8 cellular contexts compared by ENCODE assay signal in the genomic region with DNA sequence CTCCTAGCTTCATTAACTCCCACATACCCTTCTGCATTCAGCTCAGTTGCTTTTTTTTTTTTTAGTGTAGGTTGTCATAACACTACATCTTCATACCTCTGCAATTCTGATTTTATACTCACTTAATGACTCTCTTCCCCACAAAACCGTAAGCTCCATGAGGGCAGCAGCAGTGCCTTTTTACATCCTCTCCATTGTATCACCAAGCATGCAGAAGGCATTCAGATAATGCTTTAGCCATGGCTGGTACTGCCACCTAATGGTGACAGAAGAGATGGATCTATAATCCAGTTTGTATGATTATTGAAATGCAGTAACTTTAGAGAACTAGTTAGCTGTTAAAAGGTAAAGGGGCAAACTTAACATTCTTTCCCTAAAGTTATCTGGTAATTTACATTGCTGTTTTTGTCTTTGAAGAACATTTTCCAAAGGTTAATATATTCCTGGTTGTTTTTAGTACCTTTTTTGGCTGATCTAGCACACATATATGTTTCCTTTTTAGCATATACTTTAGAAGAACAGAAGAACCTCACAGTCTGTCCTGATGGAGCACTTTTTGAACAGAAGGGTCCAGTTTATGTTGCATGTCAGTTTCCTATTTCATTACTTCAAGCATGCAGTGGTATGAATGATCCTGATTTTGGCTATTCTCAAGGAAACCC. TPM values are rescaled to one million over a fixed set of nuclear protein-coding genes. Genes with fewer than 3 reads are reported as not detected.
DNase-seq lines count a peak whose midpoint lies in the region; ATAC-seq and TF ChIP-seq lines count a peak whose summit lies in the region.

No MANE protein-coding gene starts in this region.

- H3K27ac ChIP-seq in SU-DHL-6 (ENCODE audit: low read depth, low read length) (no peak overlapping the region), left lung (no peak overlapping the region)

- H3K4me3 ChIP-seq in Loucy (ENCODE audit: low read length, poor library complexity, severe bottlenecking) (no peak overlapping the region), SU-DHL-6 (ENCODE audit: insufficient read depth, low read length, poor library complexity, severe bottlenecking) (no peak overlapping the region), cardiac fibroblast (replicated peaks in 1 of 2; ENCODE audit: low read depth in 2 of 2, low read length in 2 of 2) (no peak overlapping the region), left lung (no peak overlapping the region)

- no peaks in the 10 kb centered on the region for H3K4me1 ChIP-seq in Loucy (ENCODE audit: insufficient read depth, low read length, poor library complexity, severe bottlenecking)
- no peaks in the 10 kb centered on the region for H3K4me1 ChIP-seq in left lung

- H3K9me2 ChIP-seq in Loucy (replicated peaks; ENCODE audit: low read depth, low read length) (no peaks in the 10 kb centered on the region), SU-DHL-6 (replicated peaks; ENCODE audit: insufficient read depth, low read length) (no peaks in the 10 kb centered on the region)

- H3K4me2 ChIP-seq in Loucy (ENCODE audit: low read depth, low read length, poor library complexity, severe bottlenecking), result no peak overlapping the region
- H3K4me2 ChIP-seq in SU-DHL-6 (ENCODE audit: low read depth, low read length, poor library complexity, severe bottlenecking), result no peak overlapping the region

- TF ChIP-seq CTCF in Loucy (conservative IDR thresholded peaks at IDR 0.05; ENCODE audit: low read length) (peak; percentile 86), SU-DHL-6 (IDR thresholded peaks at IDR 0.05; ENCODE audit: insufficient read depth, low read length, poor library complexity, severe bottlenecking) (peak; percentile 73), cardiac fibroblast (IDR thresholded peaks at IDR 0.05; ENCODE audit: low read depth, low read length) (peak; percentile 70), left lung (IDR thresholded peaks at IDR 0.05) (peak; percentile 56 to 59)

- H3K36me3 ChIP-seq in Loucy (ENCODE audit: insufficient read depth, low read length) (peaks cover 74% of the 10 kb centered on the region; the same call in 1 of the 2 replicates), SU-DHL-6 (ENCODE audit: low read length) (peaks cover 43% of the 10 kb centered on the region), left lung (peaks cover 0 to 90% of the 10 kb centered on the region in 2 donors)

- H3F3A ChIP-seq in Loucy (ENCODE audit: low read depth), result no peaks in the 10 kb centered on the region
- H3F3A ChIP-seq in SU-DHL-6 (ENCODE audit: insufficient read depth), result 0 out of 2 replicates have a peak, but pooled peaks cover 8% of the 10 kb centered on the region

- H3K9ac ChIP-seq in Loucy (ENCODE audit: low read depth, low read length, poor library complexity, severe bottlenecking), result no peak overlapping the region
- no peak overlapping the region for H3K9ac ChIP-seq in SU-DHL-6 (ENCODE audit: low read length)

- no peak overlapping the region for H2AFZ ChIP-seq in Loucy (ENCODE audit: low read length)
- no peak overlapping the region for H2AFZ ChIP-seq in SU-DHL-6 (ENCODE audit: low read depth, low read length, severe bottlenecking)

- intact Hi-C loops in left lung (cut with DNase I), result no loop called here

- peak; percentile 35 for DNase-seq in Ammon's horn (ENCODE audit: low spot score)
- DNase-seq in cardiac fibroblast (ENCODE audit: low read depth in 2 of 2), result peak; percentile 80 to 81
- DNase-seq in left lung, result no peak
- peak; percentile 54 for DNase-seq in superior temporal gyrus (ENCODE audit: extremely low spot score)
- no peak for DNase-seq in C1 segment of cervical spinal cord (lab: John Stamatoyannopoulos, UW)

- H3K79me2 ChIP-seq in Loucy (ENCODE audit: insufficient read depth, low read length) (no peaks in the 10 kb centered on the region), SU-DHL-6 (ENCODE audit: insufficient read depth, low read length) (0 out of 2 replicates have a peak, but pooled peaks cover 4% of the 10 kb centered on the region)

- no peaks in the 10 kb centered on the region for H3K9me3 ChIP-seq in Loucy (ENCODE audit: insufficient read depth, low read depth, low read length)
- H3K9me3 ChIP-seq in SU-DHL-6 (ENCODE audit: insufficient read depth, low read length), result no peaks in the 10 kb centered on the region
- H3K9me3 ChIP-seq in left lung, result no peaks in the 10 kb centered on the region

- ATAC-seq in GM18517 (IDR thresholded peaks at IDR 0.05; ENCODE audit: unreplicated experiment) (peak; percentile 56), left lung (peak; percentile 94)

- H3K27me3 ChIP-seq in Loucy (ENCODE audit: insufficient read depth, low read length, poor library complexity, severe bottlenecking), result no peaks in the 10 kb centered on the region
- H3K27me3 ChIP-seq in SU-DHL-6 (ENCODE audit: low read length), result no peaks in the 10 kb centered on the region
- H3K27me3 ChIP-seq in left lung, result no peaks in the 10 kb centered on the region

- H4K20me1 ChIP-seq in Loucy (ENCODE audit: insufficient read depth, low read length, poor library complexity, severe bottlenecking) (no peaks in the 10 kb centered on the region), SU-DHL-6 (ENCODE audit: low read depth, low read length) (no peaks in the 10 kb centered on the region)

RNA-seq across cellular contexts. Expression of a gene that starts 36.8 kb away (rescaled TPM):
- 100 to 1,000 TPM; 166 to 262 TPM for total RNA-seq in left lung

Comparison
In these comparisons a context has a peak if more than half of its experiments do, and no peak if none do; other contexts are left out.
1. DNase-seq: peak in Ammon's horn (single experiment), cardiac fibroblast (2 of 2) and superior temporal gyrus (single experiment); none in left lung (0 of 2) and C1 segment of cervical spinal cord (0 of 14).
2. Peak in every context shown above with its lines, with median percentiles within 50 percentile points of each other: CTCF ChIP-seq.